Comparison of ENCODE assay signal across 8 cellular contexts in genomic region chr13:80340643-80341097, GRCh38. TPM values are rescaled to one million over a fixed set of nuclear protein-coding genes. Genes with fewer than 3 reads are reported as not detected.
DNase-seq lines count a peak whose midpoint lies in the region; ATAC-seq and TF ChIP-seq lines count a peak whose summit lies in the region.

No MANE protein-coding gene starts in this region.

- H3K9me3 ChIP-seq in HUES6 (ENCODE audit: control insufficient read depth, insufficient read depth, low read depth, low read length): no peaks in the 10 kb centered on the region
- no peaks in the 10 kb centered on the region for H3K9me3 ChIP-seq in smooth muscle cell (replicated peaks; ENCODE audit: low read depth)

- H3K4me3 ChIP-seq in HUES6 (ENCODE audit: low read depth, low read length) (peak overlapping the region; percentile 79), iPS-11a (ENCODE audit: low read depth, low read length) (peak overlapping the region; percentile 95), smooth muscle cell (peak overlapping the region; percentile 76)

- H4K20me1 ChIP-seq in smooth muscle cell (ENCODE audit: low read depth): peaks cover 49% of the 10 kb centered on the region

- H3K27me3 ChIP-seq in HUES6 (ENCODE audit: control insufficient read depth, insufficient read depth, low read length) (no peaks in the 10 kb centered on the region; the same call in 1 of the 2 replicates), smooth muscle cell (ENCODE audit: low read depth) (no peaks in the 10 kb centered on the region)

- H3K36me3 Mint-ChIP-seq in activated CD4-positive, alpha-beta memory T cell treated with anti-CD3 and anti-CD28 coated beads, Interleukin-2, amount 10 ng/mL, durations not matched to agents 7 days and 5 days (ENCODE audit: low read depth): peaks cover 3% of the 10 kb centered on the region

- H3K4me1 Mint-ChIP-seq in activated CD4-positive, alpha-beta memory T cell treated with anti-CD3 and anti-CD28 coated beads, Interleukin-2, amount 10 ng/mL, durations not matched to agents 7 days and 5 days: peaks cover 14% of the 10 kb centered on the region

- H3K36me3 ChIP-seq in HUES6 (ENCODE audit: control insufficient read depth, insufficient read depth, low read length): peaks cover 42% of the 10 kb centered on the region
- no peaks in the 10 kb centered on the region for H3K36me3 ChIP-seq in smooth muscle cell (ENCODE audit: low read depth)

- no peak overlapping the region for H3K27ac Mint-ChIP-seq in activated CD4-positive, alpha-beta memory T cell treated with anti-CD3 and anti-CD28 coated beads, Interleukin-2, amount 10 ng/mL, durations not matched to agents 7 days and 5 days

- peak; percentile 25 for ATAC-seq in GM19452 (IDR thresholded peaks at IDR 0.05; ENCODE audit: unreplicated experiment)
- no peak for ATAC-seq in GM21576 (IDR thresholded peaks at IDR 0.05; ENCODE audit: unreplicated experiment)

- H2AFZ ChIP-seq in smooth muscle cell (ENCODE audit: low read depth): no peak overlapping the region

- H3K9ac ChIP-seq in HUES6 (ENCODE audit: low read length) (peak overlapping the region; percentile 98), smooth muscle cell (ENCODE audit: low read depth) (peak overlapping the region; percentile 99)

- peaks cover 35% of the 10 kb centered on the region for H3K4me1 ChIP-seq in HUES6 (ENCODE audit: control insufficient read depth, insufficient read depth, low read length)
- H3K4me1 ChIP-seq in smooth muscle cell (ENCODE audit: low read depth): peaks cover 24% of the 10 kb centered on the region

- no peak for TF ChIP-seq CTCF in smooth muscle cell (IDR thresholded peaks at IDR 0.05; ENCODE audit: borderline replicate concordance, insufficient read depth, poor library complexity, severe bottlenecking)

- peaks cover 35% of the 10 kb centered on the region for H3K27me3 Mint-ChIP-seq in activated CD4-positive, alpha-beta memory T cell treated with anti-CD3 and anti-CD28 coated beads, Interleukin-2, amount 10 ng/mL, durations not matched to agents 7 days and 5 days

- POLR2A ChIA-PET in activated CD4-positive, alpha-beta memory T cell treated with anti-CD3 and anti-CD28 coated beads, Interleukin-2, amount 10 ng/mL, durations not matched to agents 7 days and 5 days (lab: Charles Lee): no interaction called here

- peak overlapping the region; percentile 99 for H3K27ac ChIP-seq in HUES6 (ENCODE audit: low read depth, low read length)
- peak overlapping the region; percentile 98 for H3K27ac ChIP-seq in smooth muscle cell (ENCODE audit: low read depth)

- WGBS in smooth muscle cell (ENCODE audit: low lambda C conversion rate): 1% methylated on average over 27 of the region's 44 CpGs

- peak overlapping the region; percentile 61 for H3K4me3 Mint-ChIP-seq in activated CD4-positive, alpha-beta memory T cell treated with anti-CD3 and anti-CD28 coated beads, Interleukin-2, amount 10 ng/mL, durations not matched to agents 7 days and 5 days

- peak; percentile 55 for DNase-seq in Caki2 (ENCODE audit: low read depth)
- DNase-seq in activated CD4-positive, alpha-beta memory T cell treated with anti-CD3 and anti-CD28 coated beads, Interleukin-2, amount 10 ng/mL, durations not matched to agents 7 days and 5 days: no peak
- peak; percentile 56 for DNase-seq in smooth muscle cell (lab: John Stamatoyannopoulos, UW; ENCODE audit: unreplicated experiment)
- no peak for DNase-seq in NCI-H2107 (lab: John Stamatoyannopoulos, UW)

- no peaks in the 10 kb centered on the region for H3K9me3 Mint-ChIP-seq in activated CD4-positive, alpha-beta memory T cell treated with anti-CD3 and anti-CD28 coated beads, Interleukin-2, amount 10 ng/mL, durations not matched to agents 7 days and 5 days

- in situ Hi-C loops in Caki2 (cut with HindIII; ENCODE audit: low pct_unique_long_range_greater_than_20kb, low sequenced_read_pairs): no loop called here

- H3K4me2 ChIP-seq in smooth muscle cell: peak overlapping the region; percentile 88

- CTCF ChIA-PET in activated CD4-positive, alpha-beta memory T cell treated with anti-CD3 and anti-CD28 coated beads, Interleukin-2, amount 10 ng/mL, durations not matched to agents 7 days and 5 days (lab: Charles Lee): no interaction called here

- peaks cover 51% of the 10 kb centered on the region for H3K79me2 ChIP-seq in smooth muscle cell (ENCODE audit: low read depth)

- peaks cover 24% of the 10 kb centered on the region for H3F3A ChIP-seq in smooth muscle cell (ENCODE audit: low read depth)

RNA-seq across cellular contexts. Expression of gene SPRY2, which starts 0.3 kb away (rescaled TPM):
- total RNA-seq in Caki2 (2014; rRNA removed; shearing (Covaris generic); ENCODE audit: low replicate concordance): 1.2 and 9.2 TPM in 2 replicates
- total RNA-seq in activated CD4-positive, alpha-beta memory T cell treated with anti-CD3 and anti-CD28 coated beads, Interleukin-2, amount 10 ng/mL, durations not matched to agents 7 days and 5 days: not detected
- 92.6 and 103 TPM in 2 replicates for total RNA-seq in smooth muscle cell
- 114 and 154 TPM in 2 replicates for polyA plus RNA-seq in smooth muscle cell

Comparison
In these comparisons a context has a peak if more than half of its experiments do, and no peak if none do; other contexts are left out.
1. DNase-seq: peak in Caki2 (single experiment) and smooth muscle cell (single experiment); none in activated CD4-positive, alpha-beta memory T cell treated with anti-CD3 and anti-CD28 coated beads, Interleukin-2, amount 10 ng/mL, durations not matched to agents 7 days and 5 days (single experiment) and NCI-H2107 (single experiment).
2. Peak in every context shown above with its lines, with median percentiles within 50 percentile points of each other: H3K4me3 ChIP-seq.